16 cellular contexts compared by ENCODE assay signal in genomic region chr2:200922439-200922838, GRCh38. TPM values are rescaled to one million over a fixed set of nuclear protein-coding genes. Genes with fewer than 3 reads are reported as not detected.
DNase-seq lines count a peak whose midpoint lies in the region; ATAC-seq and TF ChIP-seq lines count a peak whose summit lies in the region.
"Had no signal": no experiment of that assay in that cellular context is flagged by ENCODE, and none has a peak within 500 bp of the region (broad histone marks: within the 10 kb centered on the region; RNA-seq: fewer than 3 reads in every experiment).

No MANE protein-coding gene starts in this region.

- POLR2A ChIA-PET in CD8-positive, alpha-beta memory T cell (lab: Charles Lee) = no interaction called here

- no peaks in the 10 kb centered on the region for H3K4me1 ChIP-seq in CD8-positive, alpha-beta memory T cell (ENCODE audit: insufficient read depth, low read length)
- H3K4me1 ChIP-seq: SJSA1 had no signal

- peaks cover 4 to 17% of the 10 kb centered on the region in 2 donors for H3K36me3 Mint-ChIP-seq in activated T-cell treated with anti-CD3 and anti-CD28 coated beads, Interleukin-2, amount 50 U/mL, for 72 hours (ENCODE audit: insufficient read depth in 2 of 2)
- H3K36me3 Mint-ChIP-seq in CD8-positive, alpha-beta memory T cell = peaks cover 5 to 81% (median 8%) of the 10 kb centered on the region in 3 donors
- peaks cover 6% of the 10 kb centered on the region for H3K36me3 Mint-ChIP-seq in T-helper 17 cell (ENCODE audit: low read depth)
- peaks cover 87% of the 10 kb centered on the region for H3K36me3 Mint-ChIP-seq in stimulated activated effector memory CD8-positive, alpha-beta T cell treated with anti-CD3 and anti-CD28 coated beads, Interleukin-12 subunit alpha, Interleukin-12 subunit beta, amount 100 ng/mL, for 72 hours

- no peak for DNase-seq in activated T-cell treated with anti-CD3 and anti-CD28 coated beads, Interleukin-2, amount 50 U/mL, for 72 hours
- DNase-seq in activated T-cell treated with anti-CD3 and anti-CD28 coated beads for 4 hours (no peak), T-helper 17 cell (no peak), HPDE6-E6E7 (ENCODE audit: extremely low spot score) (no peak)
- DNase-seq in CD8-positive, alpha-beta memory T cell = no peak
- no peak for DNase-seq in stimulated activated effector memory CD8-positive, alpha-beta T cell treated with anti-CD3 and anti-CD28 coated beads, Interleukin-12 subunit alpha, Interleukin-12 subunit beta, amount 100 ng/mL, for 72 hours (ENCODE audit: low spot score in 2 of 2)
- DNase-seq: ACHN, GDM1, MV-4-11, NCI-H1417, NCI-H1930, NCI-H2171, PC-9 had no signal

- no peaks in the 10 kb centered on the region for H3K9me3 ChIP-seq in CD8-positive, alpha-beta memory T cell (ENCODE audit: low read length)
- no peaks in the 10 kb centered on the region for H3K9me3 ChIP-seq in T-helper 17 cell (ENCODE audit: control insufficient read depth, low read length, poor library complexity, severe bottlenecking)
- H3K9me3 ChIP-seq: SJSA1 had no signal

- peak; percentile 96 to 99 for ATAC-seq in activated T-cell treated with anti-CD3 and anti-CD28 coated beads, Interleukin-2, amount 50 U/mL, for 72 hours (replicated peaks in 1 of 2)
- ATAC-seq in T-helper 17 cell (no peak), SK-N-SH treated with all-trans-retinoic acid at 6 μM for 48 hours (no peak)
- peak; percentile 99 for ATAC-seq in stimulated activated effector memory CD8-positive, alpha-beta T cell treated with anti-CD3 and anti-CD28 coated beads, Interleukin-12 subunit alpha, Interleukin-12 subunit beta, amount 100 ng/mL, for 72 hours
- ATAC-seq: GM23338 had no signal

- H3K27me3 Mint-ChIP-seq in activated T-cell treated with anti-CD3 and anti-CD28 coated beads, Interleukin-2, amount 50 U/mL, for 72 hours (ENCODE audit: low read depth) = no peaks in the 10 kb centered on the region
- no peaks in the 10 kb centered on the region for H3K27me3 Mint-ChIP-seq in CD8-positive, alpha-beta memory T cell
- H3K27me3 Mint-ChIP-seq in T-helper 17 cell = no peaks in the 10 kb centered on the region

- H3K4me1 Mint-ChIP-seq in activated T-cell treated with anti-CD3 and anti-CD28 coated beads, Interleukin-2, amount 50 U/mL, for 72 hours (ENCODE audit: low read depth) = peaks cover 17% of the 10 kb centered on the region
- H3K4me1 Mint-ChIP-seq in CD8-positive, alpha-beta memory T cell = peaks cover 0 to 5% (median 0%) of the 10 kb centered on the region in 3 donors
- peaks cover 2% of the 10 kb centered on the region for H3K4me1 Mint-ChIP-seq in T-helper 17 cell
- H3K4me1 Mint-ChIP-seq in stimulated activated effector memory CD8-positive, alpha-beta T cell treated with anti-CD3 and anti-CD28 coated beads, Interleukin-12 subunit alpha, Interleukin-12 subunit beta, amount 100 ng/mL, for 72 hours = peaks cover 14% of the 10 kb centered on the region
- H3K4me1 Mint-ChIP-seq: GM23338 had no signal

- peak overlapping the region; percentile 82 for H3K27ac Mint-ChIP-seq in activated T-cell treated with anti-CD3 and anti-CD28 coated beads, Interleukin-2, amount 50 U/mL, for 72 hours
- peak overlapping the region in 6 of 8 donors; percentile 4 to 79 (median 34) for H3K27ac Mint-ChIP-seq in CD8-positive, alpha-beta memory T cell
- H3K27ac Mint-ChIP-seq in T-helper 17 cell = peak overlapping the region; percentile 70
- peak overlapping the region; percentile 33 for H3K27ac Mint-ChIP-seq in stimulated activated effector memory CD8-positive, alpha-beta T cell treated with anti-CD3 and anti-CD28 coated beads, Interleukin-12 subunit alpha, Interleukin-12 subunit beta, amount 100 ng/mL, for 72 hours
- H3K27ac Mint-ChIP-seq: GM23338 had no signal

- no peak overlapping the region for H3K27ac ChIP-seq in CD8-positive, alpha-beta memory T cell (ENCODE audit: low read depth, low read length)
- H3K27ac ChIP-seq: PC-9, SJSA1 had no signal

- H3K4me3 ChIP-seq in CD8-positive, alpha-beta memory T cell (ENCODE audit: low read length) = no peak overlapping the region
- H3K4me3 ChIP-seq: GM23338, PC-9, SJSA1 had no signal

- peak overlapping the region in 1 of 2 donors; percentile 67 for H3K4me3 Mint-ChIP-seq in activated T-cell treated with anti-CD3 and anti-CD28 coated beads, Interleukin-2, amount 50 U/mL, for 72 hours
- no peak overlapping the region for H3K4me3 Mint-ChIP-seq in CD8-positive, alpha-beta memory T cell
- H3K4me3 Mint-ChIP-seq in T-helper 17 cell = no peak overlapping the region
- H3K4me3 Mint-ChIP-seq in stimulated activated effector memory CD8-positive, alpha-beta T cell treated with anti-CD3 and anti-CD28 coated beads, Interleukin-12 subunit alpha, Interleukin-12 subunit beta, amount 100 ng/mL, for 72 hours = peak overlapping the region; percentile 14
- H3K4me3 Mint-ChIP-seq: GM23338 had no signal

- H3K9me3 Mint-ChIP-seq in activated T-cell treated with anti-CD3 and anti-CD28 coated beads, Interleukin-2, amount 50 U/mL, for 72 hours = no peaks in the 10 kb centered on the region
- no peaks in the 10 kb centered on the region for H3K9me3 Mint-ChIP-seq in CD8-positive, alpha-beta memory T cell
- H3K9me3 Mint-ChIP-seq in stimulated activated effector memory CD8-positive, alpha-beta T cell treated with anti-CD3 and anti-CD28 coated beads, Interleukin-12 subunit alpha, Interleukin-12 subunit beta, amount 100 ng/mL, for 72 hours = no peaks in the 10 kb centered on the region
- H3K9me3 Mint-ChIP-seq: GM23338 had no signal

- CTCF ChIA-PET in CD8-positive, alpha-beta memory T cell (lab: Charles Lee) = no interaction called here

- H3K27me3 ChIP-seq in CD8-positive, alpha-beta memory T cell (ENCODE audit: insufficient read depth, low read length, poor library complexity, severe bottlenecking) = no peaks in the 10 kb centered on the region
- H3K27me3 ChIP-seq: SJSA1 had no signal

- peaks cover 26% of the 10 kb centered on the region for H3K36me3 ChIP-seq in CD8-positive, alpha-beta memory T cell (ENCODE audit: insufficient read depth, low read length)

TF ChIP-seq in SK-N-SH treated with all-trans-retinoic acid at 6 μM for 48 hours, 23 proteins besides CTCF, POLR2A, EP300 and RAD21 (continues in another document):
- TF ChIP-seq OSR1 (CRISPR knock-in tag; IDR thresholded peaks at IDR 0.05) (no peak), ZNF8 (CRISPR knock-in tag; IDR thresholded peaks at IDR 0.05) (no peak), POU6F1 (CRISPR knock-in tag; IDR thresholded peaks at IDR 0.05; ENCODE audit: borderline replicate concordance, low read depth) (no peak), CSRNP3 (CRISPR knock-in tag; IDR thresholded peaks at IDR 0.05) (no peak), ZC3H10 (CRISPR knock-in tag; IDR thresholded peaks at IDR 0.05) (no peak), ESRRG (CRISPR knock-in tag; IDR thresholded peaks at IDR 0.05) (no peak)

RNA-seq across cellular contexts. Expression of gene NIF3L1, which starts 33.3 kb away (rescaled TPM):
- 10 to 100 TPM; 40.0 to 44.9 TPM for total RNA-seq in activated T-cell treated with anti-CD3 and anti-CD28 coated beads, Interleukin-2, amount 50 U/mL, for 72 hours
- 10 to 100 TPM; 25.7 to 32.0 TPM for total RNA-seq in CD8-positive, alpha-beta memory T cell
- polyA plus RNA-seq in CD8-positive, alpha-beta memory T cell = 18.3 TPM
- 10 to 100 TPM in 1 of 2 donors, 1 to 10 TPM in 1; 6.9 to 10.6 TPM for total RNA-seq in T-helper 17 cell

RNA-seq across cellular contexts. Expression of gene PPIL3, which starts 33.6 kb away (rescaled TPM):
- 10 to 100 TPM; 72.5 to 84.6 TPM for total RNA-seq in activated T-cell treated with anti-CD3 and anti-CD28 coated beads, Interleukin-2, amount 50 U/mL, for 72 hours
- 10 to 100 TPM; 24.9 to 31.0 TPM for total RNA-seq in CD8-positive, alpha-beta memory T cell
- 25.2 TPM for polyA plus RNA-seq in CD8-positive, alpha-beta memory T cell
- total RNA-seq in T-helper 17 cell = 10 to 100 TPM; 22.1 to 25.7 TPM

RNA-seq across cellular contexts. Expression of gene ORC2, which starts 41.0 kb away (rescaled TPM):
- total RNA-seq in activated T-cell treated with anti-CD3 and anti-CD28 coated beads, Interleukin-2, amount 50 U/mL, for 72 hours = 10 to 100 TPM; 56.9 to 60.2 TPM
- 10 to 100 TPM; 47.9 to 51.9 TPM for total RNA-seq in CD8-positive, alpha-beta memory T cell
- polyA plus RNA-seq in CD8-positive, alpha-beta memory T cell = 8.5 TPM
- total RNA-seq in T-helper 17 cell = 10 to 100 TPM; 28.7 to 29.8 TPM

RNA-seq across cellular contexts. Expression of gene CLK1, which starts 58.0 kb away (rescaled TPM):
- 100 to 1,000 TPM; 161 to 178 TPM for total RNA-seq in activated T-cell treated with anti-CD3 and anti-CD28 coated beads, Interleukin-2, amount 50 U/mL, for 72 hours
- 100 to 1,000 TPM; 110 to 114 TPM for total RNA-seq in CD8-positive, alpha-beta memory T cell
- polyA plus RNA-seq in CD8-positive, alpha-beta memory T cell = 44.8 TPM
- 1,000 to 10,000 TPM in 1 of 2 donors, 100 to 1,000 TPM in 1; 907 to 1,052 TPM for total RNA-seq in T-helper 17 cell

Comparison
In these comparisons a context has a peak if more than half of its experiments do, and no peak if none do; other contexts are left out.
1. ATAC-seq: peak in activated T-cell treated with anti-CD3 and anti-CD28 coated beads, Interleukin-2, amount 50 U/mL, for 72 hours (2 of 2) and stimulated activated effector memory CD8-positive, alpha-beta T cell treated with anti-CD3 and anti-CD28 coated beads, Interleukin-12 subunit alpha, Interleukin-12 subunit beta, amount 100 ng/mL, for 72 hours (single experiment); none in T-helper 17 cell (single experiment) and SK-N-SH treated with all-trans-retinoic acid at 6 μM for 48 hours (single experiment).
2. Peak in every context shown above with its lines, with median percentiles within 50 percentile points of each other: H3K27ac Mint-ChIP-seq.